In the genomic region with DNA sequence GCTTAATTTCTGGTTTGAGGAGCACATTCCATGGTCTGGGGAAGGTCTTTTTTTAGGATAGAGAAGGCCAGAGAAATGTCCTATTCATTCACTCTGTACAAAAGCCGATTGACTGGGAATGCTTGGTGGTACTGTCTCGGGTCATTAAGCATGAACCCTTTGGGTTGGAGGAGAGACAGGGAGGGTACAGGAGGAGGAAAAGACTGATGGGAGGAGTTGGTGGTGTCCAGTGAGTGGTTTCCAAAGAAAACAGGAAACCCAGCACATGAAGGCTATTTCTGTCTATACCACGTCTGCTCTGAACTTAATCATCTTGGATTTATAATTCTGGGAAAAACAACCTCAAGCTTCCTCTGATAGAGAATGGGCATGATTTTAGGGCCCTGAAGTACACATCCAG, we compare ENCODE assay signal across 10 cellular contexts.
DNase-seq lines count a peak whose midpoint lies in the region; ATAC-seq and TF ChIP-seq lines count a peak whose summit lies in the region.
"Had no signal": no experiment of that assay in that cellular context is flagged by ENCODE, and none has a peak within 500 bp of the region (broad histone marks: within the 10 kb centered on the region; RNA-seq: fewer than 3 reads in every experiment).

No MANE protein-coding gene starts in this region.

- DNase-seq in right cardiac atrium (no peak), right atrium auricular region (ENCODE audit: low spot score) (no peak), HPDE6-E6E7 (ENCODE audit: extremely low spot score) (no peak), retina (no peak), DMS79 (lab: John Stamatoyannopoulos, UW) (no peak), substantia nigra (lab: John Stamatoyannopoulos, UW) (no peak)
- DNase-seq in activated naive CD8-positive, alpha-beta T cell treated with anti-CD3 and anti-CD28 coated beads, Interleukin-2, amount 10 ng/mL, durations not matched to agents 7 days and 5 days: no peak

- peak overlapping the region; percentile 86 for H3K27ac Mint-ChIP-seq in activated naive CD8-positive, alpha-beta T cell treated with anti-CD3 and anti-CD28 coated beads, Interleukin-2, amount 10 ng/mL, durations not matched to agents 7 days and 5 days

- peaks cover 56% of the 10 kb centered on the region for H3K4me1 Mint-ChIP-seq in activated naive CD8-positive, alpha-beta T cell treated with anti-CD3 and anti-CD28 coated beads, Interleukin-2, amount 10 ng/mL, durations not matched to agents 7 days and 5 days

- peaks cover 50% of the 10 kb centered on the region for H3K36me3 Mint-ChIP-seq in activated naive CD8-positive, alpha-beta T cell treated with anti-CD3 and anti-CD28 coated beads, Interleukin-2, amount 10 ng/mL, durations not matched to agents 7 days and 5 days

- H3K4me1 ChIP-seq in right cardiac atrium (ENCODE audit: control insufficient read depth, insufficient read depth, low read length) (peaks cover 12% of the 10 kb centered on the region), right atrium auricular region (peaks cover 0 to 23% of the 10 kb centered on the region in 2 donors), mesodermal cell (ENCODE audit: control insufficient read depth, insufficient read depth, low read length, poor library complexity, severe bottlenecking) (peaks cover 4% of the 10 kb centered on the region)

- H3K9me3 ChIP-seq in right cardiac atrium (ENCODE audit: control insufficient read depth, low read length): no peaks in the 10 kb centered on the region
- no peaks in the 10 kb centered on the region for H3K9me3 ChIP-seq in right atrium auricular region
- no peaks in the 10 kb centered on the region for H3K9me3 ChIP-seq in mesodermal cell (ENCODE audit: control insufficient read depth, low read length)
- H3K9me3 ChIP-seq: breast epithelium had no signal

- peak; percentile 42 to 56 for ATAC-seq in right cardiac atrium
- no peak for ATAC-seq in activated naive CD8-positive, alpha-beta T cell treated with anti-CD3 and anti-CD28 coated beads, Interleukin-2, amount 10 ng/mL, durations not matched to agents 7 days and 5 days (ENCODE audit: low read depth)

- H3K4me3 Mint-ChIP-seq in activated naive CD8-positive, alpha-beta T cell treated with anti-CD3 and anti-CD28 coated beads, Interleukin-2, amount 10 ng/mL, durations not matched to agents 7 days and 5 days: peak overlapping the region; percentile 65

- H3K27ac ChIP-seq in right cardiac atrium (ENCODE audit: low read length) (no peak overlapping the region), right atrium auricular region (no peak overlapping the region), mesodermal cell (ENCODE audit: low read depth, low read length, severe bottlenecking) (peak overlapping the region; percentile 71), substantia nigra (ENCODE audit: low read depth, low read length, poor library complexity, severe bottlenecking) (no peak overlapping the region)
- H3K27ac ChIP-seq: breast epithelium, C4-2B had no signal

- H3K4me3 ChIP-seq in right cardiac atrium (ENCODE audit: low read length): no peak overlapping the region
- no peak overlapping the region for H3K4me3 ChIP-seq in right atrium auricular region
- no peak overlapping the region for H3K4me3 ChIP-seq in mesodermal cell (ENCODE audit: extremely low read depth, insufficient read depth, low read length, poor library complexity, severe bottlenecking)
- H3K4me3 ChIP-seq: breast epithelium had no signal

- intact Hi-C loops in right cardiac atrium (cut with DNase I): no loop called here

- POLR2A ChIA-PET in activated naive CD8-positive, alpha-beta T cell treated with anti-CD3 and anti-CD28 coated beads, Interleukin-2, amount 10 ng/mL, durations not matched to agents 7 days and 5 days (lab: Charles Lee): interaction anchor here (1.2 to 4.4 kb wide), 4 partner anchors 10 to 110 kb away, joined by 5 to 51 read pairs (median 12); no protein-coding TSS in a partner anchor

- no peaks in the 10 kb centered on the region for H3K9me3 Mint-ChIP-seq in activated naive CD8-positive, alpha-beta T cell treated with anti-CD3 and anti-CD28 coated beads, Interleukin-2, amount 10 ng/mL, durations not matched to agents 7 days and 5 days

- H3K27me3 ChIP-seq in right cardiac atrium (ENCODE audit: control insufficient read depth, insufficient read depth): no peaks in the 10 kb centered on the region
- no peaks in the 10 kb centered on the region for H3K27me3 ChIP-seq in right atrium auricular region
- H3K27me3 ChIP-seq: breast epithelium had no signal

- TF ChIP-seq CTCF in right atrium auricular region (IDR thresholded peaks at IDR 0.05): no peak

- H3K36me3 ChIP-seq in right atrium auricular region (no peaks in the 10 kb centered on the region), mesodermal cell (ENCODE audit: control insufficient read depth, insufficient read depth, low read length) (peaks cover 3% of the 10 kb centered on the region)
- H3K36me3 ChIP-seq: breast epithelium had no signal

- 41% methylated on average over 3 of the region's 3 CpGs for WGBS in right cardiac atrium
- WGBS in mesodermal cell (ENCODE audit: insufficient coverage in 2 of 2), 2 experiments: 50 to 72% methylated on average over 1 to 2 of the region's 3 CpGs

- no peaks in the 10 kb centered on the region for H3K27me3 Mint-ChIP-seq in activated naive CD8-positive, alpha-beta T cell treated with anti-CD3 and anti-CD28 coated beads, Interleukin-2, amount 10 ng/mL, durations not matched to agents 7 days and 5 days
